In the genomic region with DNA sequence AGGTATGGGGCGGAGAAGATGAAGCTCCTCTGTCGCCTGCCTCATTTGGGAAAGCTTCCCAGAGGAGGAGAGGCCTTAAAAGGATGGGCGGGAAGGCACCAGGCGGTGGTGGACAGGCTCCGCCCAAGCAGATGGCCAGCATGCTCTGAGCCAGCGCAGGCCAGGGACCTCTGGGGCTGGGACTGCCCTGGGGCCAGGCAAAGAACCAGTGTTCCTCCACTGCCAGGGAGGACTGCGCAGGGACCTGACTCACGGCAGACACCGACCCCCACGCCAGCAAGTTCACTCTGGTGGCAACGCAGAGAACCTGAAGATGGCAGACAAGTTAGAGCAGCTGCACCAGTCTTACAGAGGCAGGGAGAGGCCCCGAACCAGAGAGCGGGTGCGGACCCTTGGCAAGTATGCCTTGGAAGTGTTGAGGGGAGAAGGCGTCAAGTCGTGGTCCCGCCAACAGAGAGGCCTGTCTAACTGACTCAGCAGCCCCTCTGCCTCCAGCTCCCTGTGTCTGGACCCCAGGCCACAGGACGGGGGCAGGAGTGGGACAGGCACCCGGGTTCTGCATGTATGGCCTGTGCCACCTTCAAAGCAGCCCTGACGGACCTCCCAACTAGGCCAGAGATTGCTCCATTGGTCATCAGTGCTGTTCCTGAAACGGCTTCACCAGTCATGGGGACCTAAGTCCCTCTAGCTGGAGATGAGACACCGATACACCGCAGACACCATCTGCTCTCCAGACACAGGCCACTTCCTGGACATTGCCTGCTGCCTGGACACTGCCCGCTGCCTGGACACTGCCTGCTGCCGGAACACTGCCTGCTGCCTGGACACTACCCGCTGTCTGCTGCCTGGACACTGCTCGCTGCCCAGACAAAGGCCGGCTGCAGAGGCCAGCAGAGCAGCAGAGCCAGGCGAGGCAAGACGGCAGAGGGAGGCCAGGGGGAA, we compare ENCODE assay signal across 7 cellular contexts.
A peak's percentile ranks its signal among the peaks of the same experiment; 100 is the strongest.
DNase-seq lines count a peak whose midpoint lies in the region; ATAC-seq and TF ChIP-seq lines count a peak whose summit lies in the region.

No MANE protein-coding gene starts in this region.

- no peaks in the 10 kb centered on the region for H3K23me2 ChIP-seq in H9 (ENCODE audit: insufficient read length, low read depth, low read length, poor library complexity, severe bottlenecking)

- H3K4me3 ChIP-seq in adipocyte (ENCODE audit: low read length) (peak overlapping the region; percentile 59), stomach (peak overlapping the region in 2 of 4 donors; percentile 2 to 17)

- no peak overlapping the region for H4K8ac ChIP-seq in H9 (replicated peaks; ENCODE audit: insufficient read length, low read depth, low read length)

- H3K4me1 ChIP-seq in H9 (ENCODE audit: insufficient read depth, low read length) (no peaks in the 10 kb centered on the region), adipocyte (ENCODE audit: control insufficient read depth, insufficient read depth, low read length) (peaks cover 75% of the 10 kb centered on the region), stomach (peaks cover 43 to 89% (median 67%) of the 10 kb centered on the region in 4 donors)

- H2BK120ac ChIP-seq in H9 (ENCODE audit: low read depth, low read length, poor library complexity, severe bottlenecking), result no peak overlapping the region

- H4K20me1 ChIP-seq in H9 (ENCODE audit: control insufficient read depth, insufficient read depth, insufficient read length), result no peaks in the 10 kb centered on the region

- no peak for TF ChIP-seq POLR2A in stomach (IDR thresholded peaks at IDR 0.05)

- TF ChIP-seq EP300 in stomach (IDR thresholded peaks at IDR 0.05), result no peak

- H4K5ac ChIP-seq in H9 (ENCODE audit: insufficient read length, low read depth, low read length), result no peak overlapping the region

- no peaks in the 10 kb centered on the region for H3K27me3 Mint-ChIP-seq in H9 (ENCODE audit: low read depth)

- H2AK5ac ChIP-seq in H9 (ENCODE audit: insufficient read length, low read length), result no peak overlapping the region

- DNase-seq in H9, result peak; percentile 27
- peak; percentile 69 for DNase-seq in adipocyte (ENCODE audit: low read depth)
- peak; percentile 62 for DNase-seq in hepatic stellate cell (ENCODE audit: low spot score)
- DNase-seq in stomach, result peak; percentile 35
- DNase-seq in NCI-H2081 treated with DMSO at 0.1 percent for 48 hours (lab: John Stamatoyannopoulos, UW), result no peak

- H2BK12ac ChIP-seq in H9 (ENCODE audit: insufficient read length, low read depth, low read length), result no peak overlapping the region

- no peak overlapping the region for H2BK15ac ChIP-seq in H9 (ENCODE audit: low read depth, low read length)

- ATAC-seq in GM18861 (IDR thresholded peaks at IDR 0.05; ENCODE audit: unreplicated experiment), result no peak
- no peak for ATAC-seq in HG03432 (IDR thresholded peaks at IDR 0.05; ENCODE audit: unreplicated experiment)

- H3K56ac ChIP-seq in H9 (ENCODE audit: insufficient read length, low read depth, low read length), result no peak overlapping the region

- no peak overlapping the region for H3K9ac ChIP-seq in H9 (ENCODE audit: extremely low read depth, insufficient read length, low read length)
- H3K9ac ChIP-seq in adipocyte (ENCODE audit: low read length), result peak overlapping the region; percentile 78

- peaks cover 30 to 34% of the 10 kb centered on the region in 2 experiments for H3K4me1 Mint-ChIP-seq in H9

- H3K27ac ChIP-seq in H9 (ENCODE audit: insufficient read length, low read depth, low read length) (no peak overlapping the region), stomach (peak overlapping the region; percentile 38 to 85 (median 77))

- no peak overlapping the region for H3T11ph ChIP-seq in H9 (ENCODE audit: low read length)

- H4K91ac ChIP-seq in H9 (ENCODE audit: insufficient read length, low read depth, low read length), result no peak overlapping the region

- H3K36me3 ChIP-seq in adipocyte (ENCODE audit: control insufficient read depth, insufficient read depth, low read length, severe bottlenecking), result no peaks in the 10 kb centered on the region
- H3K36me3 ChIP-seq in stomach, result no peaks in the 10 kb centered on the region

- H3K9me3 Mint-ChIP-seq in H9, result no peaks in the 10 kb centered on the region

- WGBS in H9 (ENCODE audit: extremely low coverage, insufficient read length, low lambda C conversion rate), result no CpG with 5 or more reads among the region's 30 CpGs
- 81 to 90% (median 84%) methylated on average over 26 to 30 of the region's 30 CpGs for WGBS in stomach, 5 donors

- peak overlapping the region in 1 of 3 experiments; percentile 68; a peak in 3 of 7 replicates for H3K27ac Mint-ChIP-seq in H9

- H3K23ac ChIP-seq in H9 (ENCODE audit: insufficient read length, low read depth, low read length), result no peak overlapping the region

- no peaks in the 10 kb centered on the region for H3K27me3 ChIP-seq in H9 (ENCODE audit: insufficient read depth, low read length)
- no peaks in the 10 kb centered on the region for H3K27me3 ChIP-seq in adipocyte (replicated peaks; ENCODE audit: control insufficient read depth, insufficient read depth, low read length)
- no peaks in the 10 kb centered on the region for H3K27me3 ChIP-seq in stomach

- H3K18ac ChIP-seq in H9 (ENCODE audit: insufficient read length, low read depth, low read length), result no peak overlapping the region

- intact Hi-C loops in stomach (cut with DNase I; ENCODE audit: low total_unique reads), result no loop called here

- H3K9me3 ChIP-seq in H9 (ENCODE audit: control insufficient read depth, low read depth, low read length) (no peaks in the 10 kb centered on the region), adipocyte (ENCODE audit: control insufficient read depth, low read length) (no peaks in the 10 kb centered on the region), stomach (no peaks in the 10 kb centered on the region)

- no peak overlapping the region for H3K4ac ChIP-seq in H9 (ENCODE audit: low read depth, low read length)

- no peak overlapping the region; a peak in 1 of 5 replicates for H3K4me3 Mint-ChIP-seq in H9

- no peaks in the 10 kb centered on the region for H3K36me3 Mint-ChIP-seq in H9 (ENCODE audit: insufficient read depth in 1 of 3, low read depth in 3 of 3)

- TF ChIP-seq CTCF in H9 (conservative IDR thresholded peaks at IDR 0.05) (no peak), stomach (IDR thresholded peaks at IDR 0.05) (no peak)

- no peak overlapping the region for H3K4me2 ChIP-seq in H9 (ENCODE audit: insufficient read depth, insufficient read length, low read length)

- no peak overlapping the region for H2AFZ ChIP-seq in H9 (ENCODE audit: low read length)

- H2BK20ac ChIP-seq in H9 (ENCODE audit: low read depth, low read length, poor library complexity, severe bottlenecking), result no peak overlapping the region

- no peak overlapping the region for H2BK5ac ChIP-seq in H9 (ENCODE audit: insufficient read length, low read length)

- H3K14ac ChIP-seq in H9 (ENCODE audit: insufficient read depth, low read length), result peak overlapping the region; percentile 50; the same call in 1 of the 2 replicates

- no peaks in the 10 kb centered on the region for H3K79me1 ChIP-seq in H9 (ENCODE audit: insufficient read depth, low read depth, low read length, poor library complexity, severe bottlenecking)

- H3K79me2 ChIP-seq in H9 (ENCODE audit: insufficient read depth, low read length), result peaks cover 4% of the 10 kb centered on the region; the same call in 1 of the 2 replicates
